36 cellular contexts compared by ENCODE assay signal in genomic region chr20:25089662-25090061, GRCh38. TPM values are rescaled to one million over a fixed set of nuclear protein-coding genes. Genes with fewer than 3 reads are reported as not detected.
"Had no signal": no experiment of that assay in that cellular context is flagged by ENCODE, and none has a peak within 500 bp of the region (broad histone marks: within the 10 kb centered on the region; RNA-seq: fewer than 3 reads in every experiment).

No MANE protein-coding gene starts in this region.

- H3K4me3 Mint-ChIP-seq: activated CD4-positive, alpha-beta memory T cell treated with anti-CD3 and anti-CD28 coated beads for 36 hours; activated naive CD8-positive, alpha-beta T cell treated with anti-CD3 and anti-CD28 coated beads, Interleukin-2, amount 10 ng/mL, durations not matched to agents 7 days and 5 days; activated T-cell treated with anti-CD3 and anti-CD28 coated beads, Interleukin-2, amount 50 U/mL, for 4 hours; brain; mesothelial cell of epicardium; naive B cell; neural crest cell; stimulated activated memory B cell treated with anti-CD40 and anti-IgM and Interleukin-4, amounts not matched to agents 10 μg/mL and 1 μg/mL and 100 μg/mL, for 72 hours had no signal

- H3K4me1 Mint-ChIP-seq: mesothelial cell of epicardium had no signal

- H3K9ac ChIP-seq: parathyroid adenoma had no signal

- H3K27ac ChIP-seq: ascending aorta, cardiac muscle cell, colonic mucosa, dorsolateral prefrontal cortex, heart right ventricle, parathyroid adenoma, psoas muscle, sigmoid colon, thyroid gland, upper lobe of right lung had no signal

- ATAC-seq: heart right ventricle; psoas muscle; stimulated activated memory B cell treated with anti-CD40 and anti-IgM and Interleukin-4, amounts not matched to agents 10 μg/mL and 1 μg/mL and 100 μg/mL, for 72 hours; upper lobe of right lung had no signal

- H3K36me3 Mint-ChIP-seq: activated CD4-positive, alpha-beta memory T cell treated with anti-CD3 and anti-CD28 coated beads for 36 hours; activated naive CD8-positive, alpha-beta T cell treated with anti-CD3 and anti-CD28 coated beads, Interleukin-2, amount 10 ng/mL, durations not matched to agents 7 days and 5 days; brain; stimulated activated memory B cell treated with anti-CD40 and anti-IgM and Interleukin-4, amounts not matched to agents 10 μg/mL and 1 μg/mL and 100 μg/mL, for 72 hours had no signal

- H3K4me1 ChIP-seq: ascending aorta, colonic mucosa, parathyroid adenoma, psoas muscle, upper lobe of right lung had no signal

- H3K9me3 Mint-ChIP-seq: activated CD4-positive, alpha-beta memory T cell treated with anti-CD3 and anti-CD28 coated beads for 36 hours; activated naive CD8-positive, alpha-beta T cell treated with anti-CD3 and anti-CD28 coated beads, Interleukin-2, amount 10 ng/mL, durations not matched to agents 7 days and 5 days; activated T-cell treated with anti-CD3 and anti-CD28 coated beads, Interleukin-2, amount 50 U/mL, for 4 hours; activated T-helper 2 cell treated with anti-CD3 and anti-CD28 coated beads, Interferon-gamma antibody, Interleukin-2, Interleukin-4, amounts not matched to agents 10 μg/mL and 5 μg/mL and 100 μg/mL, durations not matched to agents 14 hours and 24 hours and 36 hours; mesothelial cell of epicardium; naive B cell; neural crest cell; stimulated activated memory B cell treated with anti-CD40 and anti-IgM and Interleukin-4, amounts not matched to agents 10 μg/mL and 1 μg/mL and 100 μg/mL, for 72 hours; stimulated activated naive CD8-positive, alpha-beta T cell treated with anti-CD3 and anti-CD28 coated beads, Interleukin-15, amount 100 ng/mL, for 72 hours had no signal

- H2AFZ ChIP-seq: parathyroid adenoma had no signal

- H3K79me2 ChIP-seq: parathyroid adenoma had no signal

- H3K36me3 ChIP-seq: ascending aorta, cardiac muscle cell, colonic mucosa, heart right ventricle, sigmoid colon, thyroid gland, upper lobe of right lung had no signal

- H3K4me3 ChIP-seq: ascending aorta, cardiac muscle cell, colonic mucosa, dorsolateral prefrontal cortex, heart right ventricle, psoas muscle, sigmoid colon, thyroid gland, upper lobe of right lung had no signal

- DNase-seq: activated CD4-positive, alpha-beta memory T cell treated with anti-CD3 and anti-CD28 coated beads for 36 hours; activated CD4-positive, alpha-beta T cell treated with anti-CD3 and anti-CD28 coated beads for 48 hours; activated naive CD8-positive, alpha-beta T cell treated with anti-CD3 and anti-CD28 coated beads, Interleukin-2, amount 10 ng/mL, durations not matched to agents 7 days and 5 days; activated T-cell treated with anti-CD3 and anti-CD28 coated beads, Interleukin-2, amount 50 U/mL, for 4 hours; cerebellar nuclear complex; colonic mucosa; dorsolateral prefrontal cortex; foreskin fibroblast; heart right ventricle; naive B cell; occipital lobe; sigmoid colon; small intestine; stimulated activated CD4-positive, alpha-beta T cell treated with anti-CD3 and anti-CD28 coated beads, Interleukin-1b, Interleukin-23, amount 100 ng/mL, for 48 hours; stimulated activated CD4-positive, alpha-beta T cell treated with anti-CD3 and anti-CD28 coated beads, Interleukin-4, amount 100 ng/mL, for 4 hours; stimulated activated CD8-positive, alpha-beta memory T cell treated with anti-CD3 and anti-CD28 coated beads, Interleukin-4, amount 100 ng/mL, for 48 hours; stimulated activated naive CD8-positive, alpha-beta T cell treated with anti-CD3 and anti-CD28 coated beads, Interleukin-15, amount 100 ng/mL, for 72 hours; substantia nigra; T-helper 9 cell; thyroid gland; upper lobe of right lung had no signal

- H3K27ac Mint-ChIP-seq: activated CD4-positive, alpha-beta memory T cell treated with anti-CD3 and anti-CD28 coated beads for 36 hours; activated naive CD8-positive, alpha-beta T cell treated with anti-CD3 and anti-CD28 coated beads, Interleukin-2, amount 10 ng/mL, durations not matched to agents 7 days and 5 days; activated T-helper 2 cell treated with anti-CD3 and anti-CD28 coated beads, Interferon-gamma antibody, Interleukin-2, Interleukin-4, amounts not matched to agents 10 μg/mL and 5 μg/mL and 100 μg/mL, durations not matched to agents 14 hours and 24 hours and 36 hours; brain; mesothelial cell of epicardium; stimulated activated memory B cell treated with anti-CD40 and anti-IgM and Interleukin-4, amounts not matched to agents 10 μg/mL and 1 μg/mL and 100 μg/mL, for 72 hours had no signal

- H3K9me3 ChIP-seq: ascending aorta, colonic mucosa, heart right ventricle, psoas muscle, sigmoid colon, thyroid gland, upper lobe of right lung had no signal

RNA-seq across cellular contexts. Expression of gene VSX1, which starts 7.7 kb away (rescaled TPM):
- total RNA-seq: activated CD4-positive, alpha-beta memory T cell treated with anti-CD3 and anti-CD28 coated beads for 36 hours; activated naive CD8-positive, alpha-beta T cell treated with anti-CD3 and anti-CD28 coated beads, Interleukin-2, amount 10 ng/mL, durations not matched to agents 7 days and 5 days; activated T-cell treated with anti-CD3 and anti-CD28 coated beads, Interleukin-2, amount 50 U/mL, for 4 hours; activated T-helper 2 cell treated with anti-CD3 and anti-CD28 coated beads, Interferon-gamma antibody, Interleukin-2, Interleukin-4, amounts not matched to agents 10 μg/mL and 5 μg/mL and 100 μg/mL, durations not matched to agents 14 hours and 24 hours and 36 hours; ascending aorta; cardiac muscle cell; colonic mucosa; endothelial cell of umbilical vein; glomerular endothelial cell; kidney epithelial cell; lower leg skin; mesothelial cell of epicardium; occipital lobe; sigmoid colon; T-helper 1 cell treated with Interleukin-12 subunit alpha and Interleukin-12 subunit beta and Interleukin-4 antibody, amounts not matched to agents 30 ng/mL and 1 ng/mL, for 36 hours; thyroid gland; upper lobe of right lung had no signal
- polyA plus RNA-seq: cardiac muscle cell, endothelial cell of umbilical vein, esophagus had no signal

RNA-seq across cellular contexts. Expression of gene ACSS1, which starts 31.7 kb away (rescaled TPM):
- total RNA-seq: cardiac muscle cell had no signal
- polyA plus RNA-seq: cardiac muscle cell had no signal
